Comparison of ENCODE assay signal across 8 cellular contexts in the genomic region with DNA sequence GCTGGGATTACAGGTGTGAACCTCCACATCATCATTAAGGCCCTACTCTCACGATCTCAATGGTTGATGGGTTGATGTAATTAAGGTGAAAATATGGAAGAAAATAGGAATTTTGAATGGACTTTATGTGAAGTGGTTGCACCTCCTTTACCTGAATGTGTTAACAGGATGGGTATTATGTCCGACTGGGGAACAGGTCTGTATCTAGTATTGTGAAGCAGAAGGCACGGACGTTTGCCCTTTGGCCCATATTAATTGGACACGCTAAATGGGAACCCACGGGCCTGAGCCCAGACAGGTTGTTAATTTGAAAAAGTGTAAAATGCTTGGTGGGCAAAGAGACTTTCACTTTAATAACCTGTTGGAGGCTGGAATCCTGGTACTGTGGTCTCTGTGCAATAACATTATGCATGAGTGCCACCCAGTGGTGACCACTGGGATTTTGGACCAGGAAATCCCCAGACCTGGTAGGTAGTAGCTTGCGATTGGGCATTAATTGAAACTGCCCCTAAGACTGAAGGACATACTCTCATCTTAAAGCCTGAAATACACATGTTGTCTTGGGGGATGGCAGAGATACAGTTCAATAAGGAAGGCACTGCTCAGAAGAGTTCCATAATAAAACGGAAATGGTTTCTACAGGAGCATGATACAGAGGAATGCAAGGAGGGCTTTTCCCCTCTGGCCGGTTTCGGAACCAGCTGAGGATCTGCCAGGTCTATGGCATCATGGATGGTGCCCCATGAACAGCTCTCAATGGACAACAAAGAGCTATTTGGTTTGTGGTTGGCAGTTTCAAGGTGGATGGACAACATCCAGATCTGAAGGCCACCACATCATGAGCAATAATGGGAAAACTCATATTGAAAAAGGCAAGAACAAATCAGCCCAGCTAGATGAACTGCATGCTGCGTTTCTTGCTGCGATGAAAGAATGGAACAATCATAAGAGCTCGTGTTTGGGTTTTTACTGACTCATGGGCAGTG. TPM values are rescaled to one million over a fixed set of nuclear protein-coding genes. Genes with fewer than 3 reads are reported as not detected.
DNase-seq lines count a peak whose midpoint lies in the region; ATAC-seq and TF ChIP-seq lines count a peak whose summit lies in the region.

No MANE protein-coding gene starts in this region.

- TF ChIP-seq RAD21 in liver (IDR thresholded peaks at IDR 0.05): peak; percentile 96 to 98

- H3K9me3 ChIP-seq in colonic mucosa (no peaks in the 10 kb centered on the region), liver (ENCODE audit: control insufficient read depth in 4 of 4, low read length in 3 of 4) (no peaks in the 10 kb centered on the region)

- H3K9ac ChIP-seq in colonic mucosa (ENCODE audit: low read depth in 2 of 2, low read length in 2 of 2) (no peak overlapping the region), liver (ENCODE audit: low read depth in 1 of 2, low read length in 2 of 2) (no peak overlapping the region)

- H3K27ac ChIP-seq in colonic mucosa: no peak overlapping the region
- H3K27ac ChIP-seq in liver (ENCODE audit: low read depth in 1 of 2, low read length in 2 of 2): no peak overlapping the region

- ATAC-seq in HG02759 (IDR thresholded peaks at IDR 0.05; ENCODE audit: unreplicated experiment) (peak; percentile 77), HG03025 (IDR thresholded peaks at IDR 0.05; ENCODE audit: low FRiP score, unreplicated experiment) (no peak)

- H3K36me3 Mint-ChIP-seq in activated CD4-positive, alpha-beta T cell treated with anti-CD3 and anti-CD28 coated beads, Interleukin-2, amount 10 ng/mL, durations not matched to agents 24 days and 14 days (ENCODE audit: low read depth): peaks cover 2% of the 10 kb centered on the region

- H3K36me3 ChIP-seq in colonic mucosa (no peaks in the 10 kb centered on the region), liver (ENCODE audit: control insufficient read depth in 4 of 4, insufficient read depth in 3 of 4, low read depth in 1 of 4, low read length in 3 of 4) (no peaks in the 10 kb centered on the region)

- H3K27me3 ChIP-seq in colonic mucosa: no peaks in the 10 kb centered on the region
- H3K27me3 ChIP-seq in liver (ENCODE audit: control insufficient read depth in 4 of 4, insufficient read depth in 4 of 4, low read length in 3 of 4): no peaks in the 10 kb centered on the region

- H3K4me3 ChIP-seq in colonic mucosa (no peak overlapping the region), liver (ENCODE audit: low read depth in 1 of 3, low read length in 3 of 3) (no peak overlapping the region)

- H3K27ac Mint-ChIP-seq in activated CD4-positive, alpha-beta T cell treated with anti-CD3 and anti-CD28 coated beads, Interleukin-2, amount 10 ng/mL, durations not matched to agents 24 days and 14 days: no peak overlapping the region

- H3K4me1 ChIP-seq in colonic mucosa (no peaks in the 10 kb centered on the region), liver (ENCODE audit: control insufficient read depth in 4 of 4, insufficient read depth in 4 of 4, low read length in 3 of 4) (peaks cover 0 to 8% (median 8%) of the 10 kb centered on the region in 4 donors)

- 35% methylated on average over 13 of the region's 13 CpGs for WGBS in liver

- TF ChIP-seq CTCF in colonic mucosa (IDR thresholded peaks at IDR 0.05) (peak; percentile 78), liver (IDR thresholded peaks at IDR 0.05; ENCODE audit: low read depth, low read length, missing input control) (peak; percentile 93)

- peaks cover 9% of the 10 kb centered on the region for H3K27me3 Mint-ChIP-seq in activated CD4-positive, alpha-beta T cell treated with anti-CD3 and anti-CD28 coated beads, Interleukin-2, amount 10 ng/mL, durations not matched to agents 24 days and 14 days

- peak; percentile 79 for DNase-seq in EH (ENCODE audit: low read depth)
- DNase-seq in NCI-H510A (lab: John Stamatoyannopoulos, UW): peak; percentile 35
- DNase-seq in activated CD4-positive, alpha-beta T cell treated with anti-CD3 and anti-CD28 coated beads, Interleukin-2, amount 10 ng/mL, durations not matched to agents 24 days and 14 days: peak; percentile 92
- peak; percentile 86 for DNase-seq in colonic mucosa
- DNase-seq in stimulated activated CD4-positive, alpha-beta T cell treated with anti-CD3 and anti-CD28 coated beads, TNF-alpha, amount 100 ng/mL, for 4 hours (ENCODE audit: low read depth in 3 of 3): peak; percentile 44 to 64 (median 55)

- intact Hi-C loops in activated CD4-positive, alpha-beta T cell treated with anti-CD3 and anti-CD28 coated beads, Interleukin-2, amount 10 ng/mL, durations not matched to agents 24 days and 14 days (cut with micrococcal nuclease): loop anchor here (1.0 to 2.0 kb wide), 3 partner anchors 26 to 650 kb away; no protein-coding TSS in a partner anchor
- intact Hi-C loops in colonic mucosa (cut with DNase I): loop anchor here (1.0 kb wide), 1 partner anchor 75 kb away; no protein-coding TSS in a partner anchor

- peaks cover 8% of the 10 kb centered on the region for H3K4me1 Mint-ChIP-seq in activated CD4-positive, alpha-beta T cell treated with anti-CD3 and anti-CD28 coated beads, Interleukin-2, amount 10 ng/mL, durations not matched to agents 24 days and 14 days

- H3K9me3 Mint-ChIP-seq in activated CD4-positive, alpha-beta T cell treated with anti-CD3 and anti-CD28 coated beads, Interleukin-2, amount 10 ng/mL, durations not matched to agents 24 days and 14 days: peaks cover 5% of the 10 kb centered on the region

- H3K4me3 Mint-ChIP-seq in activated CD4-positive, alpha-beta T cell treated with anti-CD3 and anti-CD28 coated beads, Interleukin-2, amount 10 ng/mL, durations not matched to agents 24 days and 14 days: no peak overlapping the region

TF ChIP-seq in liver, 16 proteins besides CTCF, POLR2A, EP300 and RAD21:
- TF ChIP-seq HNF4G (IDR thresholded peaks at IDR 0.05): no peak
- no peak for TF ChIP-seq FOXA2 (IDR thresholded peaks at IDR 0.05)
- no peak for TF ChIP-seq JUND (IDR thresholded peaks at IDR 0.05)
- TF ChIP-seq EGR1 (IDR thresholded peaks at IDR 0.05; ENCODE audit: low read depth in 2 of 2): no peak
- no peak for TF ChIP-seq SP1 (IDR thresholded peaks at IDR 0.05)
- TF ChIP-seq FOXA1 (IDR thresholded peaks at IDR 0.05): no peak
- TF ChIP-seq TAF1 (conservative IDR thresholded peaks at IDR 0.05): no peak
- TF ChIP-seq, protein P1, sequence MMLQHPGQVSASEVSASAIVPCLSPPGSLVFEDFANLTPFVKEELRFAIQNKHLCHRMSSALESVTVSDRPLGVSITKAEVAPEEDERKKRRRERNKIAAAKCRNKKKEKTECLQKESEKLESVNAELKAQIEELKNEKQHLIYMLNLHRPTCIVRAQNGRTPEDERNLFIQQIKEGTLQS (IDR thresholded peaks at IDR 0.05): no peak
- TF ChIP-seq YY1 (IDR thresholded peaks at IDR 0.05): no peak
- TF ChIP-seq ZBTB33 (IDR thresholded peaks at IDR 0.05): no peak
- TF ChIP-seq GABPA (IDR thresholded peaks at IDR 0.05 in 1 of 2, conservative IDR thresholded peaks at IDR 0.05 in 1 of 2): no peak

RNA-seq across cellular contexts. Expression of gene BICD2, which starts 26.2 kb away (rescaled TPM):
- total RNA-seq in activated CD4-positive, alpha-beta T cell treated with anti-CD3 and anti-CD28 coated beads, Interleukin-2, amount 10 ng/mL, durations not matched to agents 24 days and 14 days: 25.8 and 26.2 TPM in 2 replicates
- 1 to 10 TPM; 6.2 to 9.8 TPM for total RNA-seq in colonic mucosa
- 10 to 100 TPM; 15.9 to 16.0 TPM for total RNA-seq in liver
- 1 to 10 TPM; 2.5 to 6.5 TPM for polyA plus RNA-seq in liver

Comparison
In these comparisons a context has a peak if more than half of its experiments do, and no peak if none do; other contexts are left out.
1. DNase-seq: peak in every context shown above with its lines; median percentile 92 in activated CD4-positive, alpha-beta T cell treated with anti-CD3 and anti-CD28 coated beads, Interleukin-2, amount 10 ng/mL, durations not matched to agents 24 days and 14 days; 86 in colonic mucosa; 79 in EH; 55 in stimulated activated CD4-positive, alpha-beta T cell treated with anti-CD3 and anti-CD28 coated beads, TNF-alpha, amount 100 ng/mL, for 4 hours; 35 in NCI-H510A.